8 cellular contexts compared by ENCODE assay signal in the genomic region with DNA sequence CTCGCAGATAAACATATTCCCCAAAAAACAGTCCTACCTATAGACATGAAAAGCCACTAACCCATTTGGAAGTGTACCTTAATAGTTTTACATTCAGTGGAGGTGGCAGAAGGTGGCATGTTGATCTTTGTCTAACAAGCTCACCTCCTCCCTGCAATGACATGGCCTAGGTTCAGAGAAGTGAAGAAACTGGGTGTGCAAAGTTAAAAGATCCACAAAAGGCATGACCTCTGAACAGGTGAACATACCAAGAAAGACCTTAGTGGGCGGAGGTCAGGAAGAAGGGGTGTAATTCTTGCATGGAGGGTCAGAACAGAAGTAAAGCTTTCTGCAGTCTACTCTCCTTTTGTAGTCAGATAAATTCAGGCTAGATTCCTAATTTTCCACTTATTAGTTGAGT. TPM values are rescaled to one million over a fixed set of nuclear protein-coding genes. Genes with fewer than 3 reads are reported as not detected.
DNase-seq lines count a peak whose midpoint lies in the region; ATAC-seq and TF ChIP-seq lines count a peak whose summit lies in the region.

No MANE protein-coding gene starts in this region.

- peak overlapping the region; percentile 94 to 97 for H3K27ac Mint-ChIP-seq in activated naive CD4-positive, alpha-beta T cell treated with anti-CD3 and anti-CD28 coated beads, Interleukin-2, amount 50 U/mL, for 72 hours

- peaks cover 0 to 6% of the 10 kb centered on the region in 2 donors for H3K9me3 Mint-ChIP-seq in activated naive CD4-positive, alpha-beta T cell treated with anti-CD3 and anti-CD28 coated beads, Interleukin-2, amount 50 U/mL, for 72 hours

- H3K4me1 ChIP-seq in ACC112 (ENCODE audit: control insufficient read depth, insufficient read depth, low read length, unreplicated experiment): peaks cover 21% of the 10 kb centered on the region
- peaks cover 0 to 27% (median 7%) of the 10 kb centered on the region in 4 donors for H3K4me1 ChIP-seq in tibial artery

- H3K4me3 ChIP-seq in ACC112 (ENCODE audit: low read depth, low read length) (peak overlapping the region; percentile 96), tibial artery (peak overlapping the region; percentile 84 to 93)

- H3K36me3 Mint-ChIP-seq in activated naive CD4-positive, alpha-beta T cell treated with anti-CD3 and anti-CD28 coated beads, Interleukin-2, amount 50 U/mL, for 72 hours: peaks cover 24 to 34% of the 10 kb centered on the region in 2 donors

- peak overlapping the region; percentile 66; the same call in 1 of the 2 replicates for H3K27ac ChIP-seq in ACC112 (ENCODE audit: low read depth, low read length)
- H3K27ac ChIP-seq in tibial artery: peak overlapping the region; percentile 74 to 82

- H3K27me3 ChIP-seq in ACC112 (ENCODE audit: insufficient read depth, low read length) (peaks cover 5% of the 10 kb centered on the region; the same call in 1 of the 2 replicates), tibial artery (no peaks in the 10 kb centered on the region)

- H3K36me3 ChIP-seq in ACC112 (ENCODE audit: insufficient read depth, low read length) (peaks cover 37% of the 10 kb centered on the region), tibial artery (peaks cover 13 to 32% (median 27%) of the 10 kb centered on the region in 3 donors)

- intact Hi-C loops in left colon (cut with DNase I, micrococcal nuclease) (loop anchor here in 1 of 2 donors (10.0 kb wide), 1 partner anchor 117 kb away; the partner anchor contains the start of gene NUDT16), tibial artery (cut with DNase I; ENCODE audit: low total_unique reads) (loop anchor here (5.0 kb wide), 1 partner anchor 120 kb away; the partner anchor contains the start of gene NUDT16)

- H2AFZ ChIP-seq in ACC112 (ENCODE audit: low read length, unreplicated experiment): peak overlapping the region; percentile 99

- peaks cover 43% of the 10 kb centered on the region for H3K79me2 ChIP-seq in ACC112 (ENCODE audit: control insufficient read depth, insufficient read depth, low read length, unreplicated experiment)

- H3K9me3 ChIP-seq in tibial artery: no peaks in the 10 kb centered on the region

- no peak for DNase-seq in activated naive CD4-positive, alpha-beta T cell treated with anti-CD3 and anti-CD28 coated beads, Interleukin-2, amount 50 U/mL, for 72 hours (ENCODE audit: low spot score in 2 of 2)
- DNase-seq in left colon: no peak
- DNase-seq in tibial artery: no peak
- no peak for DNase-seq in NCI-H1436 (lab: John Stamatoyannopoulos, UW)
- DNase-seq in central memory CD4-positive, alpha-beta T cell: no peak

- no peak for TF ChIP-seq CTCF in tibial artery (IDR thresholded peaks at IDR 0.05)

- ATAC-seq in GM21381 (IDR thresholded peaks at IDR 0.05; ENCODE audit: unreplicated experiment): peak; percentile 7
- ATAC-seq in activated naive CD4-positive, alpha-beta T cell treated with anti-CD3 and anti-CD28 coated beads, Interleukin-2, amount 50 U/mL, for 72 hours: no peak
- ATAC-seq in left colon: peak; percentile 41
- ATAC-seq in HG02981 (IDR thresholded peaks at IDR 0.05; ENCODE audit: unreplicated experiment): no peak

RNA-seq across cellular contexts. Expression of gene MRPL3, which starts 0.8 kb away (rescaled TPM):
- total RNA-seq in activated naive CD4-positive, alpha-beta T cell treated with anti-CD3 and anti-CD28 coated beads, Interleukin-2, amount 50 U/mL, for 72 hours: 100 to 1,000 TPM; 105 to 127 TPM
- total RNA-seq in left colon: 10 to 100 TPM; 52.4 to 65.4 TPM

Comparison
In these comparisons a context has a peak if more than half of its experiments do, and no peak if none do; other contexts are left out.
1. ATAC-seq: peak in GM21381 (single experiment) and left colon (single experiment); none in activated naive CD4-positive, alpha-beta T cell treated with anti-CD3 and anti-CD28 coated beads, Interleukin-2, amount 50 U/mL, for 72 hours (0 of 2) and HG02981 (single experiment).